8 cellular contexts compared by ENCODE assay signal in genomic region chr1:1419812-1420653, GRCh38. TPM values are rescaled to one million over a fixed set of nuclear protein-coding genes. Genes with fewer than 3 reads are reported as not detected.
DNase-seq lines count a peak whose midpoint lies in the region; ATAC-seq and TF ChIP-seq lines count a peak whose summit lies in the region.

No MANE protein-coding gene starts in this region.

- peak overlapping the region in 1 of 2 experiments; percentile 42 for H3K14ac ChIP-seq in mesenchymal stem cell (ENCODE audit: low read length in 2 of 2)

- H3K4me3 ChIP-seq in SK-N-SH (ENCODE audit: low read depth in 2 of 2, low read length in 1 of 2) (no peak overlapping the region), endocrine pancreas (ENCODE audit: control insufficient read depth, insufficient read depth, low read length) (no peak overlapping the region), mesenchymal stem cell (ENCODE audit: insufficient read depth in 1 of 2, low read depth in 1 of 2, low read length in 2 of 2) (no peak overlapping the region), tibial nerve (peak overlapping the region; percentile 42 to 55 (median 45))

- no peaks in the 10 kb centered on the region for H3K79me1 ChIP-seq in mesenchymal stem cell (replicated peaks; ENCODE audit: low read length, poor library complexity, severe bottlenecking)

- no peak overlapping the region for H2BK12ac ChIP-seq in mesenchymal stem cell (ENCODE audit: low read length in 2 of 2)

- no peaks in the 10 kb centered on the region for H3F3A ChIP-seq in SK-N-SH (replicated peaks; ENCODE audit: insufficient read depth)

- H3K23ac ChIP-seq in mesenchymal stem cell (ENCODE audit: low read length in 2 of 2): no peak overlapping the region

- POLR2A ChIA-PET in SK-N-SH (lab: Yijun Ruan, JAX): interaction anchor here (1.0 to 1.3 kb wide), 2 partner anchors 12 to 20 kb away, joined by 3 to 4 read pairs; no protein-coding TSS in a partner anchor

- H3K4me2 ChIP-seq in SK-N-SH (no peak overlapping the region), mesenchymal stem cell (ENCODE audit: low read length, poor library complexity, severe bottlenecking) (no peak overlapping the region)

- H2AFZ ChIP-seq in SK-N-SH (ENCODE audit: low read depth): no peak overlapping the region
- H2AFZ ChIP-seq in mesenchymal stem cell (ENCODE audit: low read depth, low read length): peak overlapping the region; percentile 89

- no peaks in the 10 kb centered on the region; a peak in 2 of 4 replicates for H3K4me1 ChIP-seq in SK-N-SH (ENCODE audit: control insufficient read depth in 1 of 2, insufficient read depth in 2 of 2, low read depth in 1 of 2, low read length in 1 of 2)
- H3K4me1 ChIP-seq in endocrine pancreas (ENCODE audit: control insufficient read depth, insufficient read depth, low read length): no peaks in the 10 kb centered on the region
- H3K4me1 ChIP-seq in mesenchymal stem cell (ENCODE audit: control insufficient read depth, insufficient read depth, low read depth, low read length): peaks cover 25% of the 10 kb centered on the region
- peaks cover 0 to 57% (median 18%) of the 10 kb centered on the region in 4 donors for H3K4me1 ChIP-seq in tibial nerve

- H3K9me3 ChIP-seq in SK-N-SH (no peaks in the 10 kb centered on the region), endocrine pancreas (ENCODE audit: control insufficient read depth, low read length) (no peaks in the 10 kb centered on the region), mesenchymal stem cell (ENCODE audit: control insufficient read depth, low read length) (no peaks in the 10 kb centered on the region), tibial nerve (no peaks in the 10 kb centered on the region)

- H3K27me3 ChIP-seq in SK-N-SH (ENCODE audit: insufficient read depth): no peaks in the 10 kb centered on the region
- no peaks in the 10 kb centered on the region for H3K27me3 ChIP-seq in endocrine pancreas (ENCODE audit: control insufficient read depth, insufficient read depth, low read length)
- H3K27me3 ChIP-seq in mesenchymal stem cell (ENCODE audit: control insufficient read depth in 1 of 2, insufficient read depth in 1 of 2, low read length in 2 of 2): peaks cover 0 to 4% of the 10 kb centered on the region in 2 experiments
- no peaks in the 10 kb centered on the region for H3K27me3 ChIP-seq in tibial nerve

- H2BK5ac ChIP-seq in mesenchymal stem cell (ENCODE audit: low read depth, low read length, poor library complexity, severe bottlenecking): no peak overlapping the region

- peak overlapping the region; percentile 69 for H2BK15ac ChIP-seq in mesenchymal stem cell (ENCODE audit: low read depth, poor library complexity, severe bottlenecking)

- peak overlapping the region; percentile 98 for H4K8ac ChIP-seq in mesenchymal stem cell (ENCODE audit: low read length)

- TF ChIP-seq CTCF in SK-N-SH (IDR thresholded peaks at IDR 0.05): no peak
- TF ChIP-seq CTCF in tibial nerve (IDR thresholded peaks at IDR 0.05): peak in 3 of 5 experiments; percentile 24 to 51 (median 30)

- CTCF ChIA-PET in SK-N-SH (lab: Yijun Ruan, JAX): interaction anchor here (1.1 to 2.8 kb wide), 2 partner anchors 12 to 48 kb away, joined by 3 to 14 read pairs; partner anchors contain the start of gene MRPL20

- no peak for TF ChIP-seq RAD21 in SK-N-SH (IDR thresholded peaks at IDR 0.05; ENCODE audit: low read length)

- H3K36me3 ChIP-seq in SK-N-SH (replicated peaks in 1 of 2; ENCODE audit: control insufficient read depth in 1 of 2, insufficient read depth in 2 of 2, low read length in 1 of 2): no peaks in the 10 kb centered on the region
- no peaks in the 10 kb centered on the region for H3K36me3 ChIP-seq in endocrine pancreas (ENCODE audit: control insufficient read depth, insufficient read depth, low read length)
- no peaks in the 10 kb centered on the region for H3K36me3 ChIP-seq in mesenchymal stem cell (ENCODE audit: control insufficient read depth in 1 of 2, insufficient read depth in 2 of 2, low read depth in 1 of 2, low read length in 2 of 2)
- no peaks in the 10 kb centered on the region for H3K36me3 ChIP-seq in tibial nerve

- no peak for ATAC-seq in SK-N-SH treated with all-trans-retinoic acid at 6 μM for 48 hours

- no peak for TF ChIP-seq POLR2A in tibial nerve (IDR thresholded peaks at IDR 0.05)

- intact Hi-C loops in posterior vena cava (cut with DNase I): no loop called here

- no peaks in the 10 kb centered on the region for H3K9me2 ChIP-seq in SK-N-SH

- H3K27ac ChIP-seq in SK-N-SH (ENCODE audit: low read depth in 2 of 2, low read length in 1 of 2): no peak overlapping the region
- H3K27ac ChIP-seq in mesenchymal stem cell (ENCODE audit: low read length, poor library complexity, severe bottlenecking): no peak overlapping the region
- H3K27ac ChIP-seq in tibial nerve: peak overlapping the region; percentile 78 to 94 (median 88)

- TF ChIP-seq EP300 in SK-N-SH (IDR thresholded peaks at IDR 0.05; ENCODE audit: borderline replicate concordance in 1 of 2, low read depth in 1 of 2, low read length in 1 of 2): no peak
- TF ChIP-seq EP300 in tibial nerve (IDR thresholded peaks at IDR 0.05): no peak

- H2AK5ac ChIP-seq in mesenchymal stem cell (ENCODE audit: low read length, severe bottlenecking): no peak overlapping the region

- H3K4ac ChIP-seq in mesenchymal stem cell (ENCODE audit: low read depth in 1 of 2, low read length in 2 of 2): peak overlapping the region; percentile 11 to 98

- peak overlapping the region; percentile 80 for H4K91ac ChIP-seq in mesenchymal stem cell (ENCODE audit: low read length)

- no peak overlapping the region for H3K9ac ChIP-seq in SK-N-SH
- H3K9ac ChIP-seq in endocrine pancreas (ENCODE audit: control insufficient read depth, insufficient read depth, low read length): peak overlapping the region; percentile 74
- peak overlapping the region; percentile 61 for H3K9ac ChIP-seq in mesenchymal stem cell (ENCODE audit: low read length)

- no peaks in the 10 kb centered on the region for H4K20me1 ChIP-seq in SK-N-SH (ENCODE audit: insufficient read depth)

- 13% methylated on average over 6 of the region's 112 CpGs for WGBS in SK-N-SH (ENCODE audit: low lambda C conversion rate)
- 50% methylated on average over 39 of the region's 112 CpGs for WGBS in mesenchymal stem cell
- WGBS in tibial nerve, 2 donors: 11 to 50% methylated on average over 4 to 35 of the region's 112 CpGs

- DNase-seq in SK-N-SH: peak; percentile 84
- no peak for DNase-seq in mesenchymal stem cell
- DNase-seq in tibial nerve (ENCODE audit: low spot score in 2 of 2): no peak
- no peak for DNase-seq in NCI-H1436 (lab: John Stamatoyannopoulos, UW)
- DNase-seq in DMS153 (lab: John Stamatoyannopoulos, UW): no peak
- no peak for DNase-seq in posterior vena cava (ENCODE audit: low spot score)

- peak overlapping the region; percentile 34 for H2BK120ac ChIP-seq in mesenchymal stem cell (ENCODE audit: low read depth, low read length)

- H3K18ac ChIP-seq in mesenchymal stem cell (ENCODE audit: low read depth in 1 of 2, low read length in 2 of 2): peak overlapping the region; percentile 83 to 85

- H3K79me2 ChIP-seq in SK-N-SH (ENCODE audit: insufficient read depth): no peaks in the 10 kb centered on the region

TF ChIP-seq in SK-N-SH, 30 proteins besides CTCF, POLR2A, EP300 and RAD21 (continues in another document):
- TF ChIP-seq TAF1 (IDR thresholded peaks at IDR 0.05; ENCODE audit: borderline replicate concordance, low read depth, low read length) (no peak), CHD2 (IDR thresholded peaks at IDR 0.05; ENCODE audit: low read length, partially characterized antibody) (no peak)

TF ChIP-seq in SK-N-SH treated with all-trans-retinoic acid at 6 μM for 48 hours, 23 proteins besides CTCF, POLR2A, EP300 and RAD21 (continues in another document):
- TF ChIP-seq ESRRG (CRISPR knock-in tag; IDR thresholded peaks at IDR 0.05): no peak

RNA-seq across cellular contexts. Expression of gene ANKRD65, which starts 1.0 kb away (rescaled TPM):
- 0.06 and 0.07 TPM in 2 replicates for polyA plus RNA-seq in SK-N-SH (2012; rRNA removed)
- 0.04 and 0.05 TPM in 2 replicates for polyA plus RNA-seq in SK-N-SH (2012; cell fraction: cytosol; rRNA removed)
- polyA plus RNA-seq in SK-N-SH (2012; cell fraction: nucleus; rRNA removed): 0.43 and 0.46 TPM in 2 replicates
- polyA plus RNA-seq in mesenchymal stem cell (2013, experiment 1 of 2): 0.14 TPM
- 0.18 TPM for polyA plus RNA-seq in mesenchymal stem cell (2013, experiment 2 of 2)
- total RNA-seq in tibial nerve: 10 to 100 TPM; 13.8 to 32.6 (median 19.4) TPM
- total RNA-seq in posterior vena cava: 1 to 10 TPM; 2.4 to 7.4 TPM

RNA-seq across cellular contexts. Expression of gene MRPL20, which starts 12.9 kb away (rescaled TPM):
- 159 and 210 TPM in 2 replicates for polyA plus RNA-seq in SK-N-SH (2012; rRNA removed)
- polyA plus RNA-seq in SK-N-SH (2012; cell fraction: cytosol; rRNA removed): 202 and 236 TPM in 2 replicates
- polyA plus RNA-seq in SK-N-SH (2012; cell fraction: nucleus; rRNA removed): 104 and 133 TPM in 2 replicates
- 152 TPM for polyA plus RNA-seq in mesenchymal stem cell (2013, experiment 1 of 2)
- 152 TPM for polyA plus RNA-seq in mesenchymal stem cell (2013, experiment 2 of 2)
- 100 to 1,000 TPM in 3 of 4 donors, 10 to 100 TPM in 1; 84.9 to 165 (median 139) TPM for total RNA-seq in tibial nerve
- 10 to 100 TPM; 69.7 to 75.0 TPM for total RNA-seq in posterior vena cava

RNA-seq across cellular contexts. Expression of gene VWA1, which starts 15.5 kb away (rescaled TPM):
- 5.3 and 7.4 TPM in 2 replicates for polyA plus RNA-seq in SK-N-SH (2012; rRNA removed)
- polyA plus RNA-seq in SK-N-SH (2012; cell fraction: cytosol; rRNA removed): 3.2 and 5.0 TPM in 2 replicates
- 5.7 and 8.5 TPM in 2 replicates for polyA plus RNA-seq in SK-N-SH (2012; cell fraction: nucleus; rRNA removed)
- 7.3 TPM for polyA plus RNA-seq in mesenchymal stem cell (2013, experiment 1 of 2)
- polyA plus RNA-seq in mesenchymal stem cell (2013, experiment 2 of 2): 7.5 TPM
- total RNA-seq in tibial nerve (100 to 1,000 TPM; 142 to 261 (median 161) TPM), posterior vena cava (10 to 100 TPM; 59.8 to 67.7 TPM)

RNA-seq across cellular contexts. Expression of gene CCNL2, which starts 20.9 kb away (rescaled TPM):
- 362 and 475 TPM in 2 replicates for polyA plus RNA-seq in SK-N-SH (2012; rRNA removed)
- polyA plus RNA-seq in SK-N-SH (2012; cell fraction: cytosol; rRNA removed): 51.6 and 68.2 TPM in 2 replicates
- polyA plus RNA-seq in SK-N-SH (2012; cell fraction: nucleus; rRNA removed): 3,259 and 3,720 TPM in 2 replicates
- 107 TPM for polyA plus RNA-seq in mesenchymal stem cell (2013, experiment 1 of 2)
- 105 TPM for polyA plus RNA-seq in mesenchymal stem cell (2013, experiment 2 of 2)
- 100 to 1,000 TPM; 311 to 362 (median 339) TPM for total RNA-seq in tibial nerve
- total RNA-seq in posterior vena cava: 100 to 1,000 TPM; 102 to 109 TPM

RNA-seq across cellular contexts. Expression of gene ATAD3C, which starts 29.5 kb away (rescaled TPM):
- 0.38 and 0.49 TPM in 2 replicates for polyA plus RNA-seq in SK-N-SH (2012; rRNA removed)
- polyA plus RNA-seq in SK-N-SH (2012; cell fraction: cytosol; rRNA removed): 0.22 and 0.27 TPM in 2 replicates
- polyA plus RNA-seq in SK-N-SH (2012; cell fraction: nucleus; rRNA removed): 0.37 and 0.52 TPM in 2 replicates
- 0.03 TPM for polyA plus RNA-seq in mesenchymal stem cell (2013, experiment 1 of 2)
- polyA plus RNA-seq in mesenchymal stem cell (2013, experiment 2 of 2): 0.04 TPM
- total RNA-seq in tibial nerve (1 to 10 TPM in 3 of 4 donors, under 1 TPM in 1; 0.42 to 9.9 (median 3.2) TPM), posterior vena cava (under 1 TPM; 0.14 to 0.83 TPM)

Comparison
In these comparisons a context has a peak if more than half of its experiments do, and no peak if none do; other contexts are left out.
1. H3K27ac ChIP-seq: peak in tibial nerve (4 of 4); none in SK-N-SH (0 of 2) and mesenchymal stem cell (single experiment).
2. H3K4me3 ChIP-seq: peak in tibial nerve (4 of 4); none in SK-N-SH (0 of 2), endocrine pancreas (single experiment) and mesenchymal stem cell (0 of 2).